Comparison of ENCODE assay signal across 15 cellular contexts in the genomic region with DNA sequence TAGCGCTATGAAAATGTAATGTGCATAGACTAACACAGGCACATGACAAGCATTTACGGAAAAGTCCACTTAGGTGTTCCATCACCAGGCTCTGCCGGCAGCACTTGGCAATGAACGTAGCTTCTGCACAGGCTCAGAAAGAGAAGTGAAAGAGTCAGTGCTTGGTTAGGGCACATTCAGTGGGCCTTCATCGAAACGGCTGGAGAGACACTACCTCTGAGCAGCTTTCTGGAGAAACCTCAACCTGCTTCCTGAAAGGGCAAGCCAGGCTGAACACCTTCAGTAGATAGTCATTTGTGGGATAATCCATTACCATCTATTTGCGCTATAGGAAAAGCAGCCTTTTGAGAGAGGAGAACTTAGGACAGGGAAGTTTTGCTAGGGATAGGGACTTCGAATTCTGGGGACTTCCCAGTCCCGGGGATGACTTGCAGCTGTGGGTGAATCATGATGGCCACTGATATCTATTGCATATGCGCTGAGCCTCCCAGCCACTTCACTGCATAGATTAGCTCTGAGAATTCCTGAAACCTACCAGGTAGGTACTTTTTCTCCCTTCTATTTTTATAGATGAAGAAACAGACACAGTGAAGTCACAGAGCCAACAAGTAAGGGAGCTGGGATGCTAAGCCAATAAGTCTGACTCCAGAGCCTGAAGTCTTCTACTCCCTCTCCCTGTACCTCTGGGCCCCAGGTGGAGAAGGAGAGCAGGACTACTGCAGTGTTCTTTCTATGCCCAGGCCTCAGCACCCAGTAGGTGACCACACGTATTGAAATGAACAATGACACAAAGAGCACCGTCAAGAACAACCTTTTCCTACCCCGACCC. TPM values are rescaled to one million over a fixed set of nuclear protein-coding genes. Genes with fewer than 3 reads are reported as not detected.
A peak's percentile ranks its signal among the peaks of the same experiment; 100 is the strongest.
DNase-seq lines count a peak whose midpoint lies in the region; ATAC-seq and TF ChIP-seq lines count a peak whose summit lies in the region.
"Had no signal": no experiment of that assay in that cellular context is flagged by ENCODE, and none has a peak within 500 bp of the region (broad histone marks: within the 10 kb centered on the region; RNA-seq: fewer than 3 reads in every experiment).

No MANE protein-coding gene starts in this region.

- ATAC-seq in GM18861 (IDR thresholded peaks at IDR 0.05; ENCODE audit: unreplicated experiment) (peak; percentile 78), GM21723 (IDR thresholded peaks at IDR 0.05; ENCODE audit: unreplicated experiment) (peak; percentile 72)
- ATAC-seq in CD4-positive, alpha-beta T cell (ENCODE audit: poor library complexity) = no peak
- ATAC-seq: natural killer cell had no signal

- intact Hi-C loops in CD4-positive, alpha-beta T cell (cut with DNase I, micrococcal nuclease) = no loop called here

- POLR2A ChIA-PET in CD4-positive, alpha-beta T cell (lab: Charles Lee) = no interaction called here

- H3K4me3 Mint-ChIP-seq in CD4-positive, alpha-beta T cell = no peak overlapping the region
- H3K4me3 Mint-ChIP-seq: CD8-positive, alpha-beta memory T cell; natural killer cell had no signal

- H3K36me3 Mint-ChIP-seq in CD4-positive, alpha-beta T cell (ENCODE audit: low read depth) = no peaks in the 10 kb centered on the region
- H3K36me3 Mint-ChIP-seq: activated naive CD4-positive, alpha-beta T cell treated with anti-CD3 and anti-CD28 coated beads, Interleukin-2, amount 50 U/mL, for 72 hours; CD8-positive, alpha-beta memory T cell; natural killer cell had no signal

- H3K27ac Mint-ChIP-seq in CD4-positive, alpha-beta T cell = no peak overlapping the region
- H3K27ac Mint-ChIP-seq: activated naive CD4-positive, alpha-beta T cell treated with anti-CD3 and anti-CD28 coated beads, Interleukin-2, amount 50 U/mL, for 72 hours; natural killer cell had no signal

- H3K9me3 ChIP-seq in CD4-positive, alpha-beta T cell (ENCODE audit: control insufficient read depth, low read length) = no peaks in the 10 kb centered on the region
- H3K9me3 ChIP-seq: SJSA1 had no signal

- H3K4me1 Mint-ChIP-seq in CD4-positive, alpha-beta T cell (ENCODE audit: low read depth) = no peaks in the 10 kb centered on the region

- TF ChIP-seq CTCF in CD4-positive, alpha-beta T cell (IDR thresholded peaks at IDR 0.05) = no peak

- no peak overlapping the region for H3K27ac ChIP-seq in caudate nucleus (ENCODE audit: low read depth, low read length)
- H3K27ac ChIP-seq in CD4-positive, alpha-beta T cell (ENCODE audit: low read depth, low read length) = no peak overlapping the region
- H3K27ac ChIP-seq: SJSA1 had no signal

- H3K27me3 ChIP-seq in CD4-positive, alpha-beta T cell (ENCODE audit: control insufficient read depth, insufficient read depth, low read length) = no peaks in the 10 kb centered on the region
- H3K27me3 ChIP-seq: SJSA1 had no signal

- peak; percentile 64 to 83 for DNase-seq in NOMO-1 (lab: John Stamatoyannopoulos, UW; ENCODE audit: unreplicated experiment in 2 of 2)
- DNase-seq in medulla oblongata (ENCODE audit: extremely low spot score) = peak; percentile 49
- no peak for DNase-seq in caudate nucleus (lab: John Stamatoyannopoulos, UW)
- no peak for DNase-seq in glomerular visceral epithelial cell (ENCODE audit: extremely low spot score)
- DNase-seq in activated CD4-positive, alpha-beta T cell treated with anti-CD3 and anti-CD28 coated beads for 4 hours = no peak
- DNase-seq in CD4-positive, alpha-beta T cell = no peak
- DNase-seq: activated CD4-positive, alpha-beta T cell treated with anti-CD3 and anti-CD28 coated beads, Interleukin-2, amount 50 U/mL, for 1 hour; natural killer cell; NCI-H2081 had no signal

- no peaks in the 10 kb centered on the region for H3K27me3 Mint-ChIP-seq in CD4-positive, alpha-beta T cell
- H3K27me3 Mint-ChIP-seq: CD8-positive, alpha-beta memory T cell had no signal

- CTCF ChIA-PET in CD4-positive, alpha-beta T cell (lab: Charles Lee) = no interaction called here

- H3K9me3 Mint-ChIP-seq in CD4-positive, alpha-beta T cell = no peaks in the 10 kb centered on the region
- H3K9me3 Mint-ChIP-seq: activated naive CD4-positive, alpha-beta T cell treated with anti-CD3 and anti-CD28 coated beads, Interleukin-2, amount 50 U/mL, for 72 hours; CD8-positive, alpha-beta memory T cell; natural killer cell had no signal

RNA-seq across cellular contexts. Expression of a gene that starts 4.2 kb away (rescaled TPM):
- not detected for total RNA-seq in CD4-positive, alpha-beta T cell
- total RNA-seq: activated naive CD4-positive, alpha-beta T cell treated with anti-CD3 and anti-CD28 coated beads, Interleukin-2, amount 50 U/mL, for 72 hours; CD8-positive, alpha-beta memory T cell; natural killer cell; SJSA1; smooth muscle cell had no signal

RNA-seq across cellular contexts. Expression of a gene that starts 10.6 kb away (rescaled TPM):
- 10 to 100 TPM; 89.3 to 97.6 TPM for total RNA-seq in CD4-positive, alpha-beta T cell

RNA-seq across cellular contexts. Expression of a gene that starts 43.1 kb away (rescaled TPM):
- 1 to 10 TPM in 1 of 2 experiments, under 1 TPM in 1; 0.82 to 1.7 TPM for total RNA-seq in CD4-positive, alpha-beta T cell

Comparison
In these comparisons a context has a peak if more than half of its experiments do, and no peak if none do; other contexts are left out.
1. DNase-seq: peak in NOMO-1 (2 of 2) and medulla oblongata (single experiment); none in caudate nucleus (0 of 61), glomerular visceral epithelial cell (single experiment), activated CD4-positive, alpha-beta T cell treated with anti-CD3 and anti-CD28 coated beads for 4 hours (0 of 2) and CD4-positive, alpha-beta T cell (0 of 10).